9 cellular contexts compared by ENCODE assay signal in genomic region chr22:39503590-39503989, GRCh38. TPM values are rescaled to one million over a fixed set of nuclear protein-coding genes. Genes with fewer than 3 reads are reported as not detected.
DNase-seq lines count a peak whose midpoint lies in the region; ATAC-seq and TF ChIP-seq lines count a peak whose summit lies in the region.
"Had no signal": no experiment of that assay in that cellular context is flagged by ENCODE, and none has a peak within 500 bp of the region (broad histone marks: within the 10 kb centered on the region; RNA-seq: fewer than 3 reads in every experiment).

No MANE protein-coding gene starts in this region.

- TF ChIP-seq CTCF in fibroblast of villous mesenchyme (IDR thresholded peaks at IDR 0.05; ENCODE audit: insufficient read depth, low read depth, low read length) = no peak

- H3K4me3 ChIP-seq in fibroblast of villous mesenchyme (ENCODE audit: low read depth, low read length) (peak overlapping the region; percentile 75), stomach smooth muscle (ENCODE audit: low read length in 2 of 2) (peak overlapping the region; percentile 91 to 93)

- ATAC-seq in T-helper 17 cell = no peak
- ATAC-seq in sciatic nerve = no peak
- ATAC-seq in HG02763 (IDR thresholded peaks at IDR 0.05; ENCODE audit: unreplicated experiment) = no peak

- H3K36me3 ChIP-seq in stomach smooth muscle (ENCODE audit: control insufficient read depth in 2 of 2, insufficient read depth in 2 of 2, low read length in 2 of 2) = peaks cover 31 to 35% of the 10 kb centered on the region in 2 donors

- DNase-seq in activated CD4-positive, alpha-beta T cell treated with anti-CD3 and anti-CD28 coated beads, Interleukin-2, amount 10 ng/mL, durations not matched to agents 7 days and 5 days = no peak
- DNase-seq in activated CD4-positive, alpha-beta T cell treated with anti-CD3 and anti-CD28 coated beads, Interleukin-2, amount 50 U/mL, for 1 hour = no peak
- DNase-seq in T-helper 17 cell = no peak
- no peak for DNase-seq in fibroblast of villous mesenchyme (ENCODE audit: low read depth)
- no peak for DNase-seq in sciatic nerve (ENCODE audit: low spot score)
- no peak for DNase-seq in GM03348 (ENCODE audit: low spot score)

- no peak overlapping the region for H3K27ac ChIP-seq in stomach smooth muscle (ENCODE audit: low read length)

- peak overlapping the region in 1 of 2 donors; percentile 89 for H3K9ac ChIP-seq in stomach smooth muscle (ENCODE audit: low read length in 2 of 2)

- H3K4me1 Mint-ChIP-seq in activated CD4-positive, alpha-beta T cell treated with anti-CD3 and anti-CD28 coated beads, Interleukin-2, amount 10 ng/mL, durations not matched to agents 7 days and 5 days = peaks cover 43% of the 10 kb centered on the region
- H3K4me1 Mint-ChIP-seq in T-helper 17 cell = peaks cover 41% of the 10 kb centered on the region

- H3K4me3 Mint-ChIP-seq in activated CD4-positive, alpha-beta T cell treated with anti-CD3 and anti-CD28 coated beads, Interleukin-2, amount 10 ng/mL, durations not matched to agents 7 days and 5 days = peak overlapping the region; percentile 96
- H3K4me3 Mint-ChIP-seq in T-helper 17 cell = peak overlapping the region; percentile 97

- H3K36me3 Mint-ChIP-seq in activated CD4-positive, alpha-beta T cell treated with anti-CD3 and anti-CD28 coated beads, Interleukin-2, amount 10 ng/mL, durations not matched to agents 7 days and 5 days (ENCODE audit: low read depth) = peaks cover 29% of the 10 kb centered on the region
- peaks cover 11% of the 10 kb centered on the region for H3K36me3 Mint-ChIP-seq in T-helper 17 cell (ENCODE audit: low read depth)

- H3K27me3 Mint-ChIP-seq in activated CD4-positive, alpha-beta T cell treated with anti-CD3 and anti-CD28 coated beads, Interleukin-2, amount 10 ng/mL, durations not matched to agents 7 days and 5 days = peaks cover 3% of the 10 kb centered on the region
- H3K27me3 Mint-ChIP-seq in T-helper 17 cell = no peaks in the 10 kb centered on the region

- H3K27me3 ChIP-seq in stomach smooth muscle (ENCODE audit: control insufficient read depth in 1 of 2, insufficient read depth in 2 of 2, low read length in 2 of 2) = no peaks in the 10 kb centered on the region

- H3K9me3 Mint-ChIP-seq in activated CD4-positive, alpha-beta T cell treated with anti-CD3 and anti-CD28 coated beads, Interleukin-2, amount 10 ng/mL, durations not matched to agents 7 days and 5 days = no peaks in the 10 kb centered on the region

- intact Hi-C loops in sciatic nerve (cut with DNase I) = no loop called here

- peak overlapping the region; percentile 86 for H3K27ac Mint-ChIP-seq in activated CD4-positive, alpha-beta T cell treated with anti-CD3 and anti-CD28 coated beads, Interleukin-2, amount 10 ng/mL, durations not matched to agents 7 days and 5 days
- H3K27ac Mint-ChIP-seq in T-helper 17 cell = peak overlapping the region; percentile 94

- POLR2A ChIA-PET in activated CD4-positive, alpha-beta T cell treated with anti-CD3 and anti-CD28 coated beads, Interleukin-2, amount 10 ng/mL, durations not matched to agents 7 days and 5 days (lab: Charles Lee) = interaction anchor here (2.5 kb wide), 1 partner anchor 16 kb away, joined by 16 read pairs; the partner anchor contains the start of gene ATF4

- H3K9me3 ChIP-seq in T-helper 17 cell (ENCODE audit: control insufficient read depth, low read length, poor library complexity, severe bottlenecking) (no peaks in the 10 kb centered on the region), stomach smooth muscle (ENCODE audit: control insufficient read depth in 2 of 2, low read length in 2 of 2) (no peaks in the 10 kb centered on the region)

- CTCF ChIA-PET in activated CD4-positive, alpha-beta T cell treated with anti-CD3 and anti-CD28 coated beads, Interleukin-2, amount 10 ng/mL, durations not matched to agents 7 days and 5 days (lab: Charles Lee) = interaction anchor here (1.1 to 2.3 kb wide), 6 partner anchors 10 to 181 kb away, joined by 3 to 7 read pairs (median 5); partner anchors contain the start of gene ATF4

- H3K4me1 ChIP-seq in stomach smooth muscle (ENCODE audit: control insufficient read depth, insufficient read depth, low read length) = peaks cover 38% of the 10 kb centered on the region

RNA-seq across cellular contexts. Expression of gene MIEF1, which starts 1.5 kb away (rescaled TPM):
- 10 to 100 TPM; 34.8 to 40.0 TPM for total RNA-seq in activated CD4-positive, alpha-beta T cell treated with anti-CD3 and anti-CD28 coated beads, Interleukin-2, amount 10 ng/mL, durations not matched to agents 7 days and 5 days
- total RNA-seq in T-helper 17 cell (10 to 100 TPM; 16.9 to 22.7 TPM), fibroblast of villous mesenchyme (26.1 and 32.8 TPM in 2 replicates), sciatic nerve (19.0 TPM)

RNA-seq across cellular contexts. Expression of gene ATF4, which starts 16.8 kb away (rescaled TPM):
- total RNA-seq in activated CD4-positive, alpha-beta T cell treated with anti-CD3 and anti-CD28 coated beads, Interleukin-2, amount 10 ng/mL, durations not matched to agents 7 days and 5 days = 100 to 1,000 TPM; 372 to 437 TPM
- total RNA-seq in T-helper 17 cell (100 to 1,000 TPM; 260 to 333 TPM), fibroblast of villous mesenchyme (200 and 379 TPM in 2 replicates), sciatic nerve (319 TPM)

RNA-seq across cellular contexts. Expression of gene RPS19BP1, which starts 29.0 kb away (rescaled TPM):
- total RNA-seq in activated CD4-positive, alpha-beta T cell treated with anti-CD3 and anti-CD28 coated beads, Interleukin-2, amount 10 ng/mL, durations not matched to agents 7 days and 5 days = 10 to 100 TPM; 51.8 to 69.3 TPM
- 10 to 100 TPM; 42.6 to 47.3 TPM for total RNA-seq in T-helper 17 cell
- 44.0 and 57.0 TPM in 2 replicates for total RNA-seq in fibroblast of villous mesenchyme
- 58.2 TPM for total RNA-seq in sciatic nerve

RNA-seq across cellular contexts. Expression of gene MGAT3, which starts 46.8 kb away (rescaled TPM):
- 10 to 100 TPM; 12.8 to 15.5 TPM for total RNA-seq in activated CD4-positive, alpha-beta T cell treated with anti-CD3 and anti-CD28 coated beads, Interleukin-2, amount 10 ng/mL, durations not matched to agents 7 days and 5 days
- under 1 TPM; 0.25 to 0.96 TPM for total RNA-seq in T-helper 17 cell
- total RNA-seq in fibroblast of villous mesenchyme = 0.64 and 1.3 TPM in 2 replicates
- total RNA-seq in sciatic nerve = 56.5 TPM
- total RNA-seq: dermis microvascular lymphatic vessel endothelial cell had no signal
